ENCODE assay signal across 10 cellular contexts in genomic region chr7:91929463-91929862, GRCh38. TPM values are rescaled to one million over a fixed set of nuclear protein-coding genes. Genes with fewer than 3 reads are reported as not detected.
DNase-seq lines count a peak whose midpoint lies in the region; ATAC-seq, FAIRE-seq and TF ChIP-seq lines count a peak whose summit lies in the region.
"Had no signal": no experiment of that assay in that cellular context is flagged by ENCODE, and none has a peak within 500 bp of the region (broad histone marks: within the 10 kb centered on the region; RNA-seq: fewer than 3 reads in every experiment).

No MANE protein-coding gene starts in this region.

- H3K27me3 ChIP-seq in breast epithelium = no peaks in the 10 kb centered on the region
- no peaks in the 10 kb centered on the region for H3K27me3 ChIP-seq in OCI-LY3 (ENCODE audit: low read depth, low read length)
- H3K27me3 ChIP-seq in osteoblast (ENCODE audit: insufficient read depth, low read length) = no peaks in the 10 kb centered on the region

- BruUV-seq in MCF 10A (replicated peaks; lab: Mats Ljungman, UMichigan) = no TSS peak

- ATAC-seq in HG02759 (IDR thresholded peaks at IDR 0.05; ENCODE audit: unreplicated experiment) (peak; percentile 84), mucosa of descending colon (no peak)

- H2AFZ ChIP-seq in OCI-LY3 (ENCODE audit: low read depth, low read length) (peak overlapping the region; percentile 38; the same call in 1 of the 2 replicates), osteoblast (ENCODE audit: low read length) (no peak overlapping the region)

- H3K79me2 ChIP-seq in OCI-LY3 (ENCODE audit: low read length) (no peaks in the 10 kb centered on the region), osteoblast (ENCODE audit: insufficient read depth, low read length) (no peaks in the 10 kb centered on the region)

- CTCF ChIA-PET in MCF 10A (lab: Yijun Ruan, JAX) = no interaction called here

- no peak overlapping the region for H3K9ac ChIP-seq in OCI-LY3 (ENCODE audit: low read length)

- no peak for FAIRE-seq in GM19239 (lab: Jason Lieb, UNC)

- POLR2A ChIA-PET in MCF 10A (lab: Yijun Ruan, JAX) = interaction anchor here (1.0 kb wide), 1 partner anchor 12 kb away, joined by 4 read pairs; no protein-coding TSS in a partner anchor

- H3K36me3 ChIP-seq in breast epithelium (no peaks in the 10 kb centered on the region), OCI-LY3 (replicated peaks; ENCODE audit: low read depth, low read length) (no peaks in the 10 kb centered on the region), mucosa of descending colon (ENCODE audit: low read depth) (no peaks in the 10 kb centered on the region), osteoblast (ENCODE audit: insufficient read depth, low read length) (no peaks in the 10 kb centered on the region)

- TF ChIP-seq CTCF in MCF 10A (IDR thresholded peaks at IDR 0.05; ENCODE audit: unreplicated experiment) (no peak), breast epithelium (IDR thresholded peaks at IDR 0.05) (no peak), OCI-LY3 (IDR thresholded peaks at IDR 0.05; ENCODE audit: low read depth, low read length) (no peak), mucosa of descending colon (IDR thresholded peaks at IDR 0.05) (no peak), osteoblast (IDR thresholded peaks at IDR 0.05; ENCODE audit: extremely low read depth, low read depth, low read length) (no peak)

- DNase-seq in MCF 10A (ENCODE audit: unreplicated experiment) (peak; percentile 20), breast epithelium (ENCODE audit: low spot score in 2 of 2) (no peak), mucosa of descending colon (no peak), HK-2 (ENCODE audit: unreplicated experiment) (no peak), osteoblast (ENCODE audit: insufficient read length, low spot score, missing footprints) (no peak), GM19239 (ENCODE audit: insufficient read length, low spot score) (no peak)
- DNase-seq: AML-193, NCI-H774 had no signal

- H4K20me1 ChIP-seq in OCI-LY3 (ENCODE audit: insufficient read depth, low read length) (no peaks in the 10 kb centered on the region), osteoblast (ENCODE audit: insufficient read depth, low read length) (no peaks in the 10 kb centered on the region)

- no peaks in the 10 kb centered on the region for H3K36me3 Mint-ChIP-seq in MCF 10A (ENCODE audit: insufficient read depth, unreplicated experiment)

- H3K27me3 Mint-ChIP-seq in MCF 10A (ENCODE audit: insufficient read depth, unreplicated experiment) = peaks cover 37% of the 10 kb centered on the region

- H3K27ac Mint-ChIP-seq in MCF 10A (ENCODE audit: low read depth, unreplicated experiment) = no peak overlapping the region

- intact Hi-C loops in MCF 10A (cut with micrococcal nuclease) = no loop called here
- intact Hi-C loops in breast epithelium (cut with DNase I; ENCODE audit: low total_unique reads) = no loop called here
- intact Hi-C loops in mucosa of descending colon (cut with DNase I, micrococcal nuclease) = no loop called here

- no peaks in the 10 kb centered on the region for H3K4me1 Mint-ChIP-seq in MCF 10A (ENCODE audit: insufficient read depth, unreplicated experiment)

- H3K4me3 ChIP-seq in breast epithelium (no peak overlapping the region), OCI-LY3 (ENCODE audit: low read length) (no peak overlapping the region), mucosa of descending colon (no peak overlapping the region), osteoblast (ENCODE audit: insufficient read depth, low read length) (no peak overlapping the region)

- no peaks in the 10 kb centered on the region for H3K9me3 Mint-ChIP-seq in MCF 10A (ENCODE audit: unreplicated experiment)

- peak overlapping the region; percentile 18 for H3K4me2 ChIP-seq in OCI-LY3 (ENCODE audit: low read length)
- H3K4me2 ChIP-seq in osteoblast (ENCODE audit: insufficient read depth, low read length) = no peak overlapping the region

- H3K9me3 ChIP-seq in breast epithelium = no peaks in the 10 kb centered on the region
- no peaks in the 10 kb centered on the region for H3K9me3 ChIP-seq in OCI-LY3 (ENCODE audit: insufficient read depth, low read length)
- no peaks in the 10 kb centered on the region for H3K9me3 ChIP-seq in mucosa of descending colon
- H3K9me3 ChIP-seq in osteoblast (ENCODE audit: low read depth, low read length) = no peaks in the 10 kb centered on the region

- H3K4me1 ChIP-seq in breast epithelium = no peaks in the 10 kb centered on the region
- peaks cover 7% of the 10 kb centered on the region for H3K4me1 ChIP-seq in OCI-LY3 (ENCODE audit: low read length)
- H3K4me1 ChIP-seq in mucosa of descending colon (ENCODE audit: low read depth) = no peaks in the 10 kb centered on the region
- H3K4me1 ChIP-seq in osteoblast (ENCODE audit: insufficient read depth, low read length) = no peaks in the 10 kb centered on the region

- H3K4me3 Mint-ChIP-seq in MCF 10A (ENCODE audit: unreplicated experiment) = no peak overlapping the region

- H3K27ac ChIP-seq in breast epithelium (no peak overlapping the region), OCI-LY3 (ENCODE audit: low read length) (no peak overlapping the region), osteoblast (ENCODE audit: low read depth, low read length) (no peak overlapping the region)

- no peak for TF ChIP-seq POLR2A in breast epithelium (IDR thresholded peaks at IDR 0.05)

RNA-seq across cellular contexts. Expression of gene AKAP9, which starts 11.2 kb away (rescaled TPM):
- 36.8 and 39.2 TPM in 2 replicates for total RNA-seq in MCF 10A (2022)
- 100 to 1,000 TPM in 2 of 3 donors, 10 to 100 TPM in 1; 73.3 to 193 (median 124) TPM for total RNA-seq in breast epithelium
- total RNA-seq in mucosa of descending colon = 100 to 1,000 TPM; 119 to 206 (median 137) TPM
- total RNA-seq in osteoblast = 56.5 and 60.7 TPM in 2 replicates

RNA-seq across cellular contexts. Expression of gene MTERF1, which starts 49.0 kb away (rescaled TPM):
- total RNA-seq in MCF 10A (2022) (12.9 and 17.6 TPM in 2 replicates), breast epithelium (10 to 100 TPM; 11.5 to 18.6 (median 12.5) TPM), mucosa of descending colon (10 to 100 TPM; 11.4 to 18.8 (median 12.7) TPM), osteoblast (13.0 and 13.6 TPM in 2 replicates)
